Comparison of ENCODE assay signal across 8 cellular contexts in genomic region chr4:128461300-128462103, GRCh38.
DNase-seq lines count a peak whose midpoint lies in the region; ATAC-seq, FAIRE-seq and TF ChIP-seq lines count a peak whose summit lies in the region.

No MANE protein-coding gene starts in this region.

- H3K9me3 ChIP-seq in K562 (replicated peaks; ENCODE audit: control insufficient read depth, insufficient read depth, low read depth, low read length) (no peaks in the 10 kb centered on the region), A673 (ENCODE audit: low read depth, low read length, poor library complexity, severe bottlenecking) (no peaks in the 10 kb centered on the region)

- peak overlapping the region; percentile 84 for H2AFZ ChIP-seq in K562 (ENCODE audit: low read depth, low read length)

- H4K20me1 ChIP-seq in K562 (replicated peaks; ENCODE audit: control insufficient read depth, insufficient read depth, low read length), result no peaks in the 10 kb centered on the region

- in situ Hi-C loops in K562 (cut with MboI), result loop anchor here (5.0 kb wide), 1 partner anchor 101 kb away; no protein-coding TSS in a partner anchor

- intact Hi-C loops in K562 (cut with micrococcal nuclease) (no loop called here), natural killer cell (cut with micrococcal nuclease) (no loop called here), A673 (cut with micrococcal nuclease; ENCODE audit: unreplicated experiment) (no loop called here)

- H3K9ac ChIP-seq in K562 (ENCODE audit: insufficient read depth in 1 of 2, low read depth in 2 of 2, low read length in 2 of 2), result no peak overlapping the region

- no peak for TF ChIP-seq POLR2A in K562 (conservative IDR thresholded peaks at IDR 0.05)

- DNase-seq in K562 (ENCODE audit: extremely low read depth in 1 of 4, low spot score in 3 of 4) (peak; percentile 23 to 72 (median 40)), myocyte (ENCODE audit: low read depth) (peak; percentile 42), natural killer cell (no peak), A673 (ENCODE audit: low spot score) (no peak), NCI-H1105 (lab: John Stamatoyannopoulos, UW) (no peak)
- DNase-seq in stimulated activated CD4-positive, alpha-beta T cell treated with anti-CD3 and anti-CD28 coated beads, Interleukin-1b, Interleukin-23, amount 100 ng/mL, for 48 hours, result no peak

- WGBS in K562 (ENCODE audit: insufficient coverage, low coverage, missing lambda C conversion rate), result 15% methylated on average over 5 of the region's 5 CpGs

- H3K4me1 Mint-ChIP-seq in natural killer cell, result no peaks in the 10 kb centered on the region

- peak; percentile 96 for FAIRE-seq in K562 (lab: Jason Lieb, UNC)

- H3K27ac Mint-ChIP-seq in natural killer cell, result no peak overlapping the region

- POLR2A ChIA-PET in K562 (lab: Yijun Ruan, JAX), result interaction anchor here (1.0 to 2.6 kb wide), 3 partner anchors 10 to 350 kb away, joined by 3 to 10 read pairs (median 4); no protein-coding TSS in a partner anchor
- POLR2A ChIA-PET in A673 (lab: Charles Lee; ENCODE audit: low non-redundant PET), result no interaction called here

- no peak overlapping the region for H3K4me3 Mint-ChIP-seq in natural killer cell

- H3K4me3 ChIP-seq in K562 (no peak overlapping the region), A673 (ENCODE audit: low read depth, low read length, poor library complexity, severe bottlenecking) (no peak overlapping the region)

- H3K79me2 ChIP-seq in K562 (ENCODE audit: control insufficient read depth, insufficient read depth, low read length), result no peaks in the 10 kb centered on the region

- peak overlapping the region; percentile 46; the same call in 2 of the 3 replicates for H3K27ac ChIP-seq in K562 (ENCODE audit: extremely low read depth, low read depth, low read length)
- H3K27ac ChIP-seq in A673 (ENCODE audit: low read depth, low read length, poor library complexity, severe bottlenecking), result no peak overlapping the region

- no peak for TF ChIP-seq EP300 in K562 (IDR thresholded peaks at IDR 0.05; ENCODE audit: low read length)

- H3K4me2 ChIP-seq in K562 (ENCODE audit: insufficient read depth, low read length), result peak overlapping the region; percentile 57

- no peaks in the 10 kb centered on the region for H3K9me1 ChIP-seq in K562 (ENCODE audit: control insufficient read depth, insufficient read depth, low read length)

- no peak for TF ChIP-seq CTCF in K562 (IDR thresholded peaks at IDR 0.05 in 2 of 3, conservative IDR thresholded peaks at IDR 0.05 in 1 of 3; ENCODE audit: insufficient read depth in 2 of 3, low read depth in 1 of 3, low read length in 3 of 3)
- no peak for TF ChIP-seq CTCF in natural killer cell (IDR thresholded peaks at IDR 0.05)
- TF ChIP-seq CTCF in A673 (conservative IDR thresholded peaks at IDR 0.05; ENCODE audit: low read depth, low read length), result no peak

- no peaks in the 10 kb centered on the region for H3K36me3 ChIP-seq in K562 (ENCODE audit: control insufficient read depth, insufficient read depth, low read length)
- no peaks in the 10 kb centered on the region for H3K36me3 ChIP-seq in A673 (ENCODE audit: insufficient read depth, low read length, poor library complexity, severe bottlenecking)

- ATAC-seq in GM18499 (IDR thresholded peaks at IDR 0.05; ENCODE audit: insufficient read depth, unreplicated experiment) (peak; percentile 45), HG03442 (IDR thresholded peaks at IDR 0.05; ENCODE audit: unreplicated experiment) (peak; percentile 87), K562 (peak; percentile 87), natural killer cell (no peak)

- H3K36me3 Mint-ChIP-seq in natural killer cell, result no peaks in the 10 kb centered on the region

- CTCF ChIA-PET in K562 (lab: Yijun Ruan, JAX; ENCODE audit: low intra/inter-chr PET ratio) (no interaction called here), A673 (lab: Charles Lee) (interaction anchor here (0.7 kb wide), 1 partner anchor 10 kb away, joined by 5 read pairs; no protein-coding TSS in a partner anchor)

- H3K4me1 ChIP-seq in K562 (replicated peaks in 1 of 2; ENCODE audit: control insufficient read depth in 2 of 2, insufficient read depth in 2 of 2, low read length in 2 of 2), result peaks cover 0 to 11% of the 10 kb centered on the region in 2 experiments; a peak in 2 of 5 replicates
- no peaks in the 10 kb centered on the region for H3K4me1 ChIP-seq in A673 (ENCODE audit: insufficient read depth, low read length, poor library complexity, severe bottlenecking)

- H3K27me3 ChIP-seq in K562 (ENCODE audit: control insufficient read depth in 2 of 2, insufficient read depth in 2 of 2, low read length in 2 of 2) (no peaks in the 10 kb centered on the region), A673 (replicated peaks; ENCODE audit: insufficient read depth, low read depth, low read length, poor library complexity) (no peaks in the 10 kb centered on the region)

- H3K9me3 Mint-ChIP-seq in natural killer cell, result no peaks in the 10 kb centered on the region

- H3K27me3 Mint-ChIP-seq in natural killer cell (ENCODE audit: low read depth in 2 of 2), result no peaks in the 10 kb centered on the region

- BruUV-seq in K562 (replicated peaks; lab: Mats Ljungman, UMichigan) (no TSS peak), A673 (replicated peaks; lab: Mats Ljungman, UMichigan) (no TSS peak)

- TF ChIP-seq RAD21 in K562 (CRISPR knock-in tag; conservative IDR thresholded peaks at IDR 0.05 in 1 of 2, IDR thresholded peaks at IDR 0.05 in 1 of 2), result peak in 1 of 2 experiments; percentile 24; a peak in 3 of 4 replicates

TF ChIP-seq in K562, 482 proteins besides CTCF, POLR2A, EP300 and RAD21 (continues in another document):
- peak; percentile 78; the same call in 1 of the 2 replicates for TF ChIP-seq BCOR (IDR thresholded peaks at IDR 0.05)
- no peak for TF ChIP-seq KAT2B (IDR thresholded peaks at IDR 0.05; ENCODE audit: low read depth, low read length)
- TF ChIP-seq HES1 (IDR thresholded peaks at IDR 0.05; ENCODE audit: low read depth), result peak; percentile 60; the same call in 1 of the 2 replicates
- TF ChIP-seq FOSL1 (tag; conservative IDR thresholded peaks at IDR 0.05), result peak; percentile 91
- no peak for TF ChIP-seq POLR2AphosphoS5 (IDR thresholded peaks at IDR 0.05; ENCODE audit: control insufficient read depth, insufficient read depth, low read depth, low read length)
- TF ChIP-seq CBX3 (IDR thresholded peaks at IDR 0.05; ENCODE audit: borderline replicate concordance in 1 of 2, low read length in 2 of 2), result peak in 1 of 2 experiments; percentile 15; a peak in 1 of 3 replicates
- TF ChIP-seq HDAC2 (IDR thresholded peaks at IDR 0.05), result peak; percentile 29; the same call in 1 of the 2 replicates
- TF ChIP-seq DMBX1 (CRISPR knock-in tag; IDR thresholded peaks at IDR 0.05; ENCODE audit: borderline replicate concordance), result 0 out of 2 replicates have a peak, but pooled peaks have one; percentile 46

Comparison
In these comparisons a context has a peak if more than half of its experiments do, and no peak if none do; other contexts are left out.
1. ATAC-seq: peak in GM18499 (single experiment), HG03442 (single experiment) and K562 (single experiment); none in natural killer cell (0 of 3).
2. DNase-seq: peak in K562 (4 of 4) and myocyte (single experiment); none in natural killer cell (single experiment), stimulated activated CD4-positive, alpha-beta T cell treated with anti-CD3 and anti-CD28 coated beads, Interleukin-1b, Interleukin-23, amount 100 ng/mL, for 48 hours (single experiment), A673 (single experiment) and NCI-H1105 (single experiment).